ENCODE assay signal across 7 cellular contexts in genomic region chr3:195546130-195546560, GRCh38. TPM values are rescaled to one million over a fixed set of nuclear protein-coding genes. Genes with fewer than 3 reads are reported as not detected.
DNase-seq lines count a peak whose midpoint lies in the region; ATAC-seq and TF ChIP-seq lines count a peak whose summit lies in the region.

No MANE protein-coding gene starts in this region.

- peak overlapping the region in 1 of 2 donors; percentile 40 for H3K4me3 ChIP-seq in stomach smooth muscle (ENCODE audit: low read length in 2 of 2)

- peak overlapping the region; percentile 33 for H3K4me3 Mint-ChIP-seq in activated CD4-positive, alpha-beta memory T cell treated with anti-CD3 and anti-CD28 coated beads for 36 hours

- peaks cover 66% of the 10 kb centered on the region for H3K4me1 Mint-ChIP-seq in activated CD4-positive, alpha-beta memory T cell treated with anti-CD3 and anti-CD28 coated beads for 36 hours (ENCODE audit: low read depth)

- no peak overlapping the region for H3K9ac ChIP-seq in stomach smooth muscle (ENCODE audit: low read length in 2 of 2)

- intact Hi-C loops in activated CD4-positive, alpha-beta memory T cell treated with anti-CD3 and anti-CD28 coated beads for 36 hours (cut with micrococcal nuclease): loop anchor here (5.0 to 10.0 kb wide), 2 partner anchors 351 to 639 kb away; no protein-coding TSS in a partner anchor

- H3K27ac ChIP-seq in foreskin keratinocyte (no peak overlapping the region), stomach smooth muscle (ENCODE audit: low read length) (peak overlapping the region; percentile 50)

- H3K4me1 ChIP-seq in foreskin keratinocyte (peaks cover 16% of the 10 kb centered on the region), stomach smooth muscle (ENCODE audit: control insufficient read depth, insufficient read depth, low read length) (peaks cover 32% of the 10 kb centered on the region)

- DNase-seq in HPDE6-E6E7 (ENCODE audit: extremely low spot score): peak; percentile 67
- peak; percentile 60 for DNase-seq in activated CD4-positive, alpha-beta memory T cell treated with anti-CD3 and anti-CD28 coated beads for 36 hours
- DNase-seq in foreskin keratinocyte: peak; percentile 79 to 89
- DNase-seq in G401 (ENCODE audit: low spot score): no peak

- ATAC-seq in foreskin keratinocyte: peak; percentile 66
- no peak for ATAC-seq in HG03439 (IDR thresholded peaks at IDR 0.05; ENCODE audit: unreplicated experiment)
- ATAC-seq in GM21717 (IDR thresholded peaks at IDR 0.05; ENCODE audit: unreplicated experiment): no peak

- H3K9me3 ChIP-seq in stomach smooth muscle (ENCODE audit: control insufficient read depth in 2 of 2, low read length in 2 of 2): no peaks in the 10 kb centered on the region

- POLR2A ChIA-PET in activated CD4-positive, alpha-beta memory T cell treated with anti-CD3 and anti-CD28 coated beads for 36 hours (lab: Charles Lee): interaction anchor here (0.8 kb wide), 1 partner anchor 275 kb away, joined by 3 read pairs; the partner anchor contains the start of gene XXYLT1

- no peak for TF ChIP-seq CTCF in foreskin keratinocyte (conservative IDR thresholded peaks at IDR 0.05)

- H3K27me3 ChIP-seq in foreskin keratinocyte (no peaks in the 10 kb centered on the region), stomach smooth muscle (ENCODE audit: control insufficient read depth in 1 of 2, insufficient read depth in 2 of 2, low read length in 2 of 2) (no peaks in the 10 kb centered on the region)

- H3K9me3 Mint-ChIP-seq in activated CD4-positive, alpha-beta memory T cell treated with anti-CD3 and anti-CD28 coated beads for 36 hours: no peaks in the 10 kb centered on the region

- H3K36me3 Mint-ChIP-seq in activated CD4-positive, alpha-beta memory T cell treated with anti-CD3 and anti-CD28 coated beads for 36 hours: peaks cover 3% of the 10 kb centered on the region

- in situ Hi-C loops in G401 (cut with HindIII; ENCODE audit: low sequenced_read_pairs): no loop called here

- CTCF ChIA-PET in activated CD4-positive, alpha-beta memory T cell treated with anti-CD3 and anti-CD28 coated beads for 36 hours (lab: Charles Lee): interaction anchor here (0.6 to 7.0 kb wide), 6 partner anchors 8 to 305 kb away, joined by 3 to 28 read pairs (median 5); partner anchors contain the start of gene XXYLT1

- H3K27ac Mint-ChIP-seq in activated CD4-positive, alpha-beta memory T cell treated with anti-CD3 and anti-CD28 coated beads for 36 hours: peak overlapping the region; percentile 76

- no peaks in the 10 kb centered on the region for H3K27me3 Mint-ChIP-seq in activated CD4-positive, alpha-beta memory T cell treated with anti-CD3 and anti-CD28 coated beads for 36 hours

- H3K36me3 ChIP-seq in stomach smooth muscle (ENCODE audit: control insufficient read depth in 2 of 2, insufficient read depth in 2 of 2, low read length in 2 of 2): no peaks in the 10 kb centered on the region

RNA-seq across cellular contexts. Expression of gene PPP1R2, which starts 3.0 kb away (rescaled TPM):
- 100 to 1,000 TPM; 101 to 105 TPM for total RNA-seq in activated CD4-positive, alpha-beta memory T cell treated with anti-CD3 and anti-CD28 coated beads for 36 hours
- 30.5 TPM in 2 replicates for total RNA-seq in foreskin keratinocyte
- 14.4 and 17.0 TPM in 2 replicates for polyA plus RNA-seq in foreskin keratinocyte
- 103 and 133 TPM in 2 replicates for total RNA-seq in G401 (2014; rRNA removed; shearing (Covaris generic))

RNA-seq across cellular contexts. Expression of gene APOD, which starts 37.6 kb away (rescaled TPM):
- total RNA-seq in activated CD4-positive, alpha-beta memory T cell treated with anti-CD3 and anti-CD28 coated beads for 36 hours: under 1 TPM; 0.48 to 0.59 TPM
- total RNA-seq in foreskin keratinocyte: not detected in 2 replicates
- 0.17 TPM in 1 of 2 replicates, not detected in the other for polyA plus RNA-seq in foreskin keratinocyte
- total RNA-seq in G401 (2014; rRNA removed; shearing (Covaris generic)): 1.3 and 2.9 TPM in 2 replicates
